In the genomic region with DNA sequence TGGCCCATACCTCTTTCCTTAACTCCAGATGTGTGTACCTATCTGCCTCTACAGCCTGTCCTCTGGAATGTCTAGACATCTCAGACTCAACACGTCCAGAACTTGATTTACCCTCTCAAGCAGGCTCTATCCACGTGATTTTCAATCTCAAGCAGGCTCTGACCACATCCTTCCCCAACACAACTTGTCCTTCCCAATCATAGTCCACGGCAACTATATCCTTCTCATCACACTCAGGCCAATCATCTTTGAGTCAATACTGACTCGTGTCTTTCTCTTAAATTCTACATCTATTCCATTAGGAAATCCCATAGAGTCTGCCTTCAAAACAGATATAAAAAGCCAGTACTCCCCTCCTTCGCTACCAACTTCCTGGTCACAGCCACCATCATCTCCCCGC, we compare ENCODE assay signal across 17 cellular contexts.
"Had no signal": no experiment of that assay in that cellular context is flagged by ENCODE, and none has a peak within 500 bp of the region (broad histone marks: within the 10 kb centered on the region; RNA-seq: fewer than 3 reads in every experiment).

No MANE protein-coding gene starts in this region.

- DNase-seq: activated CD4-positive, alpha-beta T cell treated with anti-CD3 and anti-CD28 coated beads for 1 hour; activated naive CD4-positive, alpha-beta T cell; activated naive CD8-positive, alpha-beta T cell treated with anti-CD3 and anti-CD28 coated beads for 36 hours; amniotic stem cell; central memory CD4-positive, alpha-beta T cell; dorsolateral prefrontal cortex; erythroblast; foreskin melanocyte; left lung; mammary epithelial cell; right cardiac atrium; stimulated activated CD4-positive, alpha-beta T cell treated with anti-CD3 and anti-CD28 coated beads, Interleukin-2, amount 100 ng/mL, for 48 hours; T-helper 2 cell; transverse colon; WERI-Rb-1 had no signal

- ATAC-seq: left lung had no signal

- FAIRE-seq: colon, keratinocyte had no signal
